19 cellular contexts compared by ENCODE assay signal in genomic region chr6:118860880-118861279, GRCh38. TPM values are rescaled to one million over a fixed set of nuclear protein-coding genes. Genes with fewer than 3 reads are reported as not detected.
DNase-seq lines count a peak whose midpoint lies in the region; ATAC-seq, FAIRE-seq and TF ChIP-seq lines count a peak whose summit lies in the region.
"Had no signal": no experiment of that assay in that cellular context is flagged by ENCODE, and none has a peak within 500 bp of the region (broad histone marks: within the 10 kb centered on the region; RNA-seq: fewer than 3 reads in every experiment).

No MANE protein-coding gene starts in this region.

- H3K36me3 ChIP-seq in HepG2 (replicated peaks in 1 of 2; ENCODE audit: control insufficient read depth in 1 of 2, insufficient read depth in 2 of 2, low read length in 2 of 2) (no peaks in the 10 kb centered on the region), right lobe of liver (no peaks in the 10 kb centered on the region), K562 (ENCODE audit: control insufficient read depth, insufficient read depth, low read length) (no peaks in the 10 kb centered on the region)

- WGBS in HepG2 (ENCODE audit: low lambda C conversion rate) = 93% methylated on average over 10 of the region's 10 CpGs
- WGBS in right lobe of liver (ENCODE audit: insufficient coverage, low coverage, low lambda C conversion rate, missing lambda C conversion rate) = 83% methylated on average over 1 of the region's 10 CpGs
- 64% methylated on average over 10 of the region's 10 CpGs for WGBS in K562 (ENCODE audit: insufficient coverage, low coverage, missing lambda C conversion rate)

- peak overlapping the region; percentile 17 to 35 for H3K27ac Mint-ChIP-seq in natural killer cell
- no peak overlapping the region for H3K27ac Mint-ChIP-seq in activated T-cell treated with anti-CD3 and anti-CD28 coated beads, Interleukin-2, amount 50 U/mL, for 72 hours

- TF ChIP-seq POLR2A in HepG2 (IDR thresholded peaks at IDR 0.05; ENCODE audit: insufficient read depth in 1 of 2, low read depth in 2 of 2, low read length in 2 of 2) (no peak), right lobe of liver (IDR thresholded peaks at IDR 0.05) (no peak), K562 (conservative IDR thresholded peaks at IDR 0.05) (no peak)

- no peak overlapping the region for H3K4me3 Mint-ChIP-seq in natural killer cell
- H3K4me3 Mint-ChIP-seq in activated T-cell treated with anti-CD3 and anti-CD28 coated beads, Interleukin-2, amount 50 U/mL, for 72 hours = no peak overlapping the region
- H3K4me3 Mint-ChIP-seq: CD8-positive, alpha-beta memory T cell had no signal

- H3K27me3 ChIP-seq in HepG2 (ENCODE audit: control insufficient read depth in 1 of 2, insufficient read depth in 2 of 2, low read length in 2 of 2) (no peaks in the 10 kb centered on the region), right lobe of liver (no peaks in the 10 kb centered on the region), K562 (ENCODE audit: control insufficient read depth in 2 of 2, insufficient read depth in 2 of 2, low read length in 2 of 2) (no peaks in the 10 kb centered on the region)

- H2AFZ ChIP-seq in HepG2 (ENCODE audit: low read length) (no peak overlapping the region), K562 (ENCODE audit: low read depth, low read length) (no peak overlapping the region)

- no peak for DNase-seq in HepG2 (ENCODE audit: low spot score)
- DNase-seq in right lobe of liver = no peak
- no peak for DNase-seq in K562 (ENCODE audit: extremely low read depth in 1 of 4, low spot score in 3 of 4)
- no peak for DNase-seq in natural killer cell
- DNase-seq in activated T-cell treated with anti-CD3 and anti-CD28 coated beads, Interleukin-2, amount 50 U/mL, for 72 hours = no peak
- DNase-seq in urothelium cell line (ENCODE audit: low spot score) = no peak
- DNase-seq: C1 segment of cervical spinal cord; CD8-positive, alpha-beta memory T cell; DMS53; HCEC 1CT; MV-4-11; NCI-H187; NCI-H2107; NCI-H510A; NCI-H82; SHP77 treated with DMSO at 0.1 percent for 48 hours; SK-N-SH had no signal

- H3K36me3 Mint-ChIP-seq in natural killer cell = no peaks in the 10 kb centered on the region
- H3K36me3 Mint-ChIP-seq in activated T-cell treated with anti-CD3 and anti-CD28 coated beads, Interleukin-2, amount 50 U/mL, for 72 hours (ENCODE audit: insufficient read depth in 2 of 2) = peaks cover 5 to 6% of the 10 kb centered on the region in 2 donors

- POLR2A ChIA-PET in HepG2 (lab: Yijun Ruan, JAX) (no interaction called here), K562 (lab: Yijun Ruan, JAX) (interaction anchor here (0.7 to 2.4 kb wide), 3 partner anchors 10 to 103 kb away, joined by 3 to 9 read pairs (median 3); partner anchors contain the start of gene ASF1A)

- in situ Hi-C loops in HepG2 (cut with HindIII; ENCODE audit: extremely low pct_ligation_motif_present, low pct_unique_long_range_greater_than_20kb) (no loop called here), K562 (cut with MboI) (no loop called here)

- no TSS peak for BruUV-seq in HepG2 (replicated peaks; lab: Mats Ljungman, UMichigan)
- BruUV-seq in K562 (replicated peaks; lab: Mats Ljungman, UMichigan) = no TSS peak

- CTCF ChIA-PET in HepG2 (lab: Yijun Ruan, JAX; ENCODE audit: low intra/inter-chr PET ratio, low total read pairs) (no interaction called here), K562 (lab: Yijun Ruan, JAX; ENCODE audit: low intra/inter-chr PET ratio) (no interaction called here)

- TF ChIP-seq RAD21 in HepG2 (CRISPR knock-in tag; IDR thresholded peaks at IDR 0.05) (no peak), K562 (CRISPR knock-in tag; conservative IDR thresholded peaks at IDR 0.05 in 1 of 2, IDR thresholded peaks at IDR 0.05 in 1 of 2) (no peak)

- TF ChIP-seq EP300 in HepG2 (IDR thresholded peaks at IDR 0.05; ENCODE audit: low read depth in 2 of 2, low read length in 2 of 2) (no peak), HepG2 (CRISPR knock-in tag; IDR thresholded peaks at IDR 0.05; ENCODE audit: borderline replicate concordance) (no peak), K562 (IDR thresholded peaks at IDR 0.05; ENCODE audit: low read length) (no peak)

- H3K4me1 ChIP-seq in HepG2 (ENCODE audit: insufficient read depth, low read length) = no peaks in the 10 kb centered on the region
- no peaks in the 10 kb centered on the region for H3K4me1 ChIP-seq in right lobe of liver
- H3K4me1 ChIP-seq in K562 (replicated peaks in 1 of 2; ENCODE audit: control insufficient read depth in 2 of 2, insufficient read depth in 2 of 2, low read length in 2 of 2) = peaks cover 0 to 4% of the 10 kb centered on the region in 2 experiments; a peak in 2 of 5 replicates

- H3K9me3 Mint-ChIP-seq in natural killer cell = no peaks in the 10 kb centered on the region
- peaks cover 0 to 2% of the 10 kb centered on the region in 2 donors for H3K9me3 Mint-ChIP-seq in activated T-cell treated with anti-CD3 and anti-CD28 coated beads, Interleukin-2, amount 50 U/mL, for 72 hours

- H4K20me1 ChIP-seq in HepG2 (ENCODE audit: insufficient read depth, low read length) (no peaks in the 10 kb centered on the region), K562 (replicated peaks; ENCODE audit: control insufficient read depth, insufficient read depth, low read length) (no peaks in the 10 kb centered on the region)

- H3K9me3 ChIP-seq in HepG2 (ENCODE audit: low read length) (no peaks in the 10 kb centered on the region), right lobe of liver (no peaks in the 10 kb centered on the region), K562 (replicated peaks; ENCODE audit: control insufficient read depth, insufficient read depth, low read depth, low read length) (no peaks in the 10 kb centered on the region)
- H3K9me3 ChIP-seq: SK-N-SH had no signal

- H3K9ac ChIP-seq in HepG2 (ENCODE audit: insufficient read depth, low read depth, low read length) = no peak overlapping the region
- no peak overlapping the region for H3K9ac ChIP-seq in K562 (ENCODE audit: insufficient read depth in 1 of 2, low read depth in 2 of 2, low read length in 2 of 2)
- H3K9ac ChIP-seq: KMS-11, SK-N-SH had no signal

- peak; percentile 78 for ATAC-seq in HepG2
- ATAC-seq in right lobe of liver = no peak
- ATAC-seq in K562 = peak; percentile 21; the same call in 1 of the 3 replicates
- peak; percentile 23 to 52 (median 44) for ATAC-seq in natural killer cell
- ATAC-seq in activated T-cell treated with anti-CD3 and anti-CD28 coated beads, Interleukin-2, amount 50 U/mL, for 72 hours (replicated peaks in 1 of 2) = no peak
- no peak for ATAC-seq in GM18909 (IDR thresholded peaks at IDR 0.05; ENCODE audit: poor library complexity, unreplicated experiment)

- H3K4me1 Mint-ChIP-seq in natural killer cell = peaks cover 80 to 90% of the 10 kb centered on the region in 2 donors
- peaks cover 45% of the 10 kb centered on the region for H3K4me1 Mint-ChIP-seq in activated T-cell treated with anti-CD3 and anti-CD28 coated beads, Interleukin-2, amount 50 U/mL, for 72 hours (ENCODE audit: low read depth)

- H3K27ac ChIP-seq in HepG2 (ENCODE audit: extremely low read length, insufficient read depth, low read length) (no peak overlapping the region), right lobe of liver (no peak overlapping the region), K562 (ENCODE audit: extremely low read depth, low read depth, low read length) (no peak overlapping the region)
- H3K27ac ChIP-seq: KMS-11 had no signal

- TF ChIP-seq CTCF in HepG2 (CRISPR knock-in tag; IDR thresholded peaks at IDR 0.05) = peak; percentile 41
- TF ChIP-seq CTCF in right lobe of liver (IDR thresholded peaks at IDR 0.05) = no peak
- TF ChIP-seq CTCF in K562 (IDR thresholded peaks at IDR 0.05 in 2 of 3, conservative IDR thresholded peaks at IDR 0.05 in 1 of 3; ENCODE audit: insufficient read depth in 2 of 3, low read depth in 1 of 3, low read length in 3 of 3) = no peak
- no peak for TF ChIP-seq CTCF in natural killer cell (IDR thresholded peaks at IDR 0.05)

- FAIRE-seq in HepG2 (lab: Jason Lieb, UNC) (no peak), K562 (lab: Jason Lieb, UNC) (no peak), urothelium cell line (lab: Jason Lieb, UNC) (no peak)

- no peaks in the 10 kb centered on the region for H3K79me2 ChIP-seq in HepG2 (ENCODE audit: insufficient read depth, low read length)
- 0 out of 3 replicates have a peak, but pooled peaks cover 4% of the 10 kb centered on the region for H3K79me2 ChIP-seq in K562 (ENCODE audit: control insufficient read depth, insufficient read depth, low read length)

- no peak overlapping the region for H3K4me3 ChIP-seq in HepG2 (replicated peaks in 1 of 3; ENCODE audit: insufficient read depth in 1 of 3, low read depth in 2 of 3, low read length in 3 of 3)
- no peak overlapping the region for H3K4me3 ChIP-seq in right lobe of liver
- no peak overlapping the region for H3K4me3 ChIP-seq in K562

- intact Hi-C loops in HepG2 (cut with micrococcal nuclease; ENCODE audit: unreplicated experiment) = no loop called here
- intact Hi-C loops in right lobe of liver (cut with DNase I) = no loop called here
- intact Hi-C loops in K562 (cut with micrococcal nuclease) = no loop called here
- intact Hi-C loops in natural killer cell (cut with micrococcal nuclease) = no loop called here

- no peaks in the 10 kb centered on the region for H3K9me1 ChIP-seq in K562 (ENCODE audit: control insufficient read depth, insufficient read depth, low read length)

- H3K27me3 Mint-ChIP-seq in natural killer cell (ENCODE audit: low read depth in 2 of 2) = no peaks in the 10 kb centered on the region
- H3K27me3 Mint-ChIP-seq in activated T-cell treated with anti-CD3 and anti-CD28 coated beads, Interleukin-2, amount 50 U/mL, for 72 hours (ENCODE audit: low read depth) = no peaks in the 10 kb centered on the region
- H3K27me3 Mint-ChIP-seq: CD8-positive, alpha-beta memory T cell had no signal

- H3K4me2 ChIP-seq in HepG2 (ENCODE audit: low read depth, low read length) = no peak overlapping the region
- no peak overlapping the region for H3K4me2 ChIP-seq in K562 (ENCODE audit: insufficient read depth, low read length)
- H3K4me2 ChIP-seq: KMS-11, SK-N-SH had no signal

RNA-seq across cellular contexts. Expression of gene ASF1A, which starts 33.1 kb away (rescaled TPM):
- total RNA-seq in HepG2 (2016; rRNA removed; fragmentation: Illumina TruSeq; extraction: Trizol) (49.9 and 85.2 TPM in 2 replicates), right lobe of liver (10 to 100 TPM in 2 of 6 experiments, 1 to 10 TPM in 4; 5.8 to 15.3 (median 8.3) TPM), K562 (2014; rRNA removed) (31.8 and 34.6 TPM in 2 replicates), K562 (2014; rRNA removed; fragmentation: Illumina TruSeq; extraction: Trizol) (45.3 and 49.5 TPM in 2 replicates), K562 (2015; rRNA removed; fragmentation: Illumina TruSeq; extraction: Trizol) (28.8 and 31.5 TPM in 2 replicates), K562 (2021) (42.4 and 49.4 TPM in 2 replicates), natural killer cell (10 to 100 TPM in 2 of 3 donors, 1 to 10 TPM in 1; 9.2 to 14.5 (median 10.8) TPM)
- 17.0 and 17.9 TPM in 2 replicates for total RNA-seq in HepG2 (2016; cell fraction: cytosol; rRNA removed; fragmentation: Illumina TruSeq; extraction: Trizol; ENCODE audit: low read depth)
- 54.7 and 88.6 TPM in 2 replicates for total RNA-seq in HepG2 (2016; cell fraction: insoluble cytoplasmic fraction; rRNA removed; fragmentation: Illumina TruSeq; extraction: Trizol)
- total RNA-seq in HepG2 (2016; cell fraction: membrane; rRNA removed; fragmentation: Illumina TruSeq; extraction: Trizol) = 30.4 and 36.4 TPM in 2 replicates
- 29.6 and 32.2 TPM in 2 replicates for total RNA-seq in HepG2 (2016; cell fraction: nucleus; rRNA removed; fragmentation: Illumina TruSeq; extraction: Trizol)
- polyA plus RNA-seq in HepG2 (2011; rRNA removed) (10.3 and 14.5 TPM in 2 replicates), K562 (2011; rRNA removed) (26.8 and 37.0 TPM in 2 replicates), K562 (2014; fragmentation: Illumina TruSeq; extraction: Trizol) (35.0 and 36.2 TPM in 2 replicates), K562 (2014; fragmentation: Nextera tagmentation; extraction: Ambion mirVana) (10 to 100 TPM; 32.1 to 34.8 TPM), K562 (2014; rRNA removed) (33.2 and 34.5 TPM in 2 replicates)
- polyA plus RNA-seq in HepG2 (2011; cell fraction: cytosol; rRNA removed) = 7.0 and 7.5 TPM in 2 replicates
- polyA plus RNA-seq in HepG2 (2011; cell fraction: nucleus; rRNA removed) = 4.1 and 5.1 TPM in 2 replicates
- polyA plus RNA-seq in HepG2 (2012) = 19.9 and 21.0 TPM in 2 replicates
- 7.8 and 9.6 TPM in 2 replicates for polyA plus RNA-seq in HepG2 (2016; cell fraction: cytosol; fragmentation: Illumina TruSeq; extraction: Trizol; ENCODE audit: low read depth)
- 78.3 and 79.2 TPM in 2 replicates for polyA plus RNA-seq in HepG2 (2016; cell fraction: insoluble cytoplasmic fraction; fragmentation: Illumina TruSeq; extraction: Trizol; ENCODE audit: low read depth)
- polyA plus RNA-seq in HepG2 (2016; cell fraction: membrane; fragmentation: Illumina TruSeq; extraction: Trizol; ENCODE audit: low read depth) = 15.4 and 16.4 TPM in 2 replicates
- 33.6 and 34.4 TPM in 2 replicates for polyA plus RNA-seq in HepG2 (2016; cell fraction: nucleus; fragmentation: Illumina TruSeq; extraction: Trizol; ENCODE audit: insufficient read depth, low read depth)
- 7.9 and 11.6 TPM in 2 replicates for polyA minus RNA-seq in HepG2 (2011; rRNA and poly(A)+ RNA removed; ENCODE audit: low replicate concordance)
- 10.0 and 11.0 TPM in 2 replicates for polyA minus RNA-seq in HepG2 (2011; cell fraction: cytosol; rRNA and poly(A)+ RNA removed)
- polyA minus RNA-seq in HepG2 (2011; cell fraction: nucleus; rRNA and poly(A)+ RNA removed) = 17.8 and 22.7 TPM in 2 replicates
- 12.1 and 19.2 TPM in 2 replicates for total RNA-seq in K562 (2011; cell fraction: chromatin; rRNA removed; ENCODE audit: low replicate concordance)
- total RNA-seq in K562 (2011; cell fraction: nucleolus; rRNA removed) = 6.8 and 7.5 TPM in 2 replicates
- total RNA-seq in K562 (2011; cell fraction: nucleoplasm; rRNA removed) = 8.8 and 12.4 TPM in 2 replicates
- 9.0 and 9.9 TPM in 2 replicates for polyA plus RNA-seq in K562 (2011; cell fraction: cytosol; rRNA removed)
- 7.4 and 10.5 TPM in 2 replicates for polyA plus RNA-seq in K562 (2011; cell fraction: nucleus; rRNA removed)
- polyA plus RNA-seq in K562 (2012) = 24.5 and 25.5 TPM in 2 replicates
- polyA minus RNA-seq in K562 (2011; rRNA and poly(A)+ RNA removed) = 23.1 and 25.9 TPM in 2 replicates
- 7.7 and 13.6 TPM in 2 replicates for polyA minus RNA-seq in K562 (2011; cell fraction: cytosol; rRNA and poly(A)+ RNA removed)
- 13.7 and 21.2 TPM in 2 replicates for polyA minus RNA-seq in K562 (2011; cell fraction: nucleus; rRNA and poly(A)+ RNA removed)
- total RNA-seq in activated T-cell treated with anti-CD3 and anti-CD28 coated beads, Interleukin-2, amount 50 U/mL, for 72 hours = 10 to 100 TPM; 45.6 to 58.4 TPM

Comparison
In these comparisons a context has a peak if more than half of its experiments do, and no peak if none do; other contexts are left out.
1. ATAC-seq: peak in HepG2 (single experiment), K562 (single experiment) and natural killer cell (3 of 3); none in right lobe of liver (0 of 4), activated T-cell treated with anti-CD3 and anti-CD28 coated beads, Interleukin-2, amount 50 U/mL, for 72 hours (0 of 2) and GM18909 (single experiment).
2. Of the 241 proteins assayed by ChIP-seq in both HepG2 and K562: peak only in HepG2: CTCF and STAG1; only in K562: none; in both: none; in neither: 239.